ENCODE assay signal across 1 cellular context in the genomic region with DNA sequence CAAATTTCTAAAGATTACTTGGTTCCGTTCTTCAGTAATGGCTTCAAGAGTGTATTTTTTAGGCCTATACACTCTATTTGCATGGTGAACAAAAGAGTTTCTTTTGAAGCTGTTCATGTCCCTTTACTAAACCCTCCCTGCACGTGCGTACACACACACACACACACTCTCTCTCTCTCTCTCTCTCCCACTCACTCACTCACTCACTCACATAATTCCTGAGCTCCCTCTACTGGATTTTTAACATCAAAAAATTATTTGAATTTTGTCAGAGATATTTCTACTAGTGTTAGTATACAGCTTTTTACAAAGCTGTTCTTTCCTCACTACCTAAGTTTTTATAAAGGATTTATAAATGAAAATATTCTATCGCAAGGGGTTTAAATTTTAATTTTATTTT.
A peak's percentile ranks its signal among the peaks of the same experiment; 100 is the strongest.
TF ChIP-seq lines count a peak whose summit lies in the region.

No MANE protein-coding gene starts in this region.

TF ChIP-seq in K562, 482 proteins besides CTCF, POLR2A, EP300 and RAD21 (continued from another document):
- peak; percentile 52; the same call in 1 of the 2 replicates for TF ChIP-seq DEAF1 (CRISPR knock-in tag; IDR thresholded peaks at IDR 0.05)
